28 cellular contexts compared by ENCODE assay signal in genomic region chr20:61544910-61545889, GRCh38.
"Had no signal": no experiment of that assay in that cellular context is flagged by ENCODE, and none has a peak within 500 bp of the region (broad histone marks: within the 10 kb centered on the region; RNA-seq: fewer than 3 reads in every experiment).

No MANE protein-coding gene starts in this region.

- H3K4me3 ChIP-seq: lower lobe of right lung, pancreas, right atrium auricular region, smooth muscle cell, thoracic aorta, tibial nerve, upper lobe of right lung, uterus had no signal

- H3K4me1 Mint-ChIP-seq: immature natural killer cell; memory B cell; naive thymus-derived CD4-positive, alpha-beta T cell; nephron; stimulated activated memory B cell treated with anti-CD40 and anti-IgM and Interleukin-4, amounts not matched to agents 10 μg/mL and 1 μg/mL and 100 μg/mL, for 72 hours had no signal

- H3K27ac ChIP-seq: dorsolateral prefrontal cortex, lower lobe of right lung, neutrophil, pancreas, right atrium auricular region, thoracic aorta, tibial nerve, upper lobe of right lung, uterus had no signal

- ATAC-seq: left ventricle myocardium superior; pancreas; sciatic nerve; stimulated activated memory B cell treated with anti-CD40 and anti-IgM and Interleukin-4, amounts not matched to agents 10 μg/mL and 1 μg/mL and 100 μg/mL, for 72 hours; stimulated activated naive CD8-positive, alpha-beta T cell treated with anti-CD3 and anti-CD28 coated beads, Interleukin-15, Interleukin-2, amounts not matched to agents 100 U/mL and 50 U/mL, for 24 hours; upper lobe of right lung had no signal

- DNase-seq: cerebellar nuclear complex; dorsolateral prefrontal cortex; effector CD4-positive, alpha-beta T cell; immature natural killer cell; islet precursor cell; left ventricle myocardium superior; lower lobe of right lung; midbrain; naive thymus-derived CD4-positive, alpha-beta T cell; pancreas; stimulated activated CD4-positive, alpha-beta T cell treated with anti-CD3 and anti-CD28 coated beads, Interleukin-12 subunit alpha, Interleukin-12 subunit beta, amount 100 ng/mL, for 4 hours; stimulated activated CD4-positive, alpha-beta T cell treated with anti-CD3 and anti-CD28 coated beads, Interleukin-1b, Interleukin-23, amount 100 ng/mL, for 48 hours; stimulated activated CD4-positive, alpha-beta T cell treated with anti-CD3 and anti-CD28 coated beads, Interleukin-4, amount 100 ng/mL, for 4 hours; stimulated activated naive CD8-positive, alpha-beta T cell treated with anti-CD3 and anti-CD28 coated beads, Interleukin-15, Interleukin-2, amounts not matched to agents 100 U/mL and 50 U/mL, for 24 hours; upper lobe of right lung; uterus had no signal

- H3K36me3 Mint-ChIP-seq: immature natural killer cell; memory B cell; naive thymus-derived CD4-positive, alpha-beta T cell; stimulated activated memory B cell treated with anti-CD40 and anti-IgM and Interleukin-4, amounts not matched to agents 10 μg/mL and 1 μg/mL and 100 μg/mL, for 72 hours had no signal

- H3K36me3 ChIP-seq: lower lobe of right lung, neutrophil, pancreas, right atrium auricular region, thoracic aorta, tibial nerve, upper lobe of right lung, uterus had no signal

- H3K4me1 ChIP-seq: lower lobe of right lung, pancreas, right atrium auricular region, tibial nerve, upper lobe of right lung, uterus had no signal

- H3K4me3 Mint-ChIP-seq: immature natural killer cell; memory B cell; naive thymus-derived CD4-positive, alpha-beta T cell; nephron; stimulated activated memory B cell treated with anti-CD40 and anti-IgM and Interleukin-4, amounts not matched to agents 10 μg/mL and 1 μg/mL and 100 μg/mL, for 72 hours had no signal

- FAIRE-seq: colon, frontal cortex, pancreas had no signal

- H3K27ac Mint-ChIP-seq: immature natural killer cell; memory B cell; naive thymus-derived CD4-positive, alpha-beta T cell; nephron; progenitor cell of endocrine pancreas; stimulated activated memory B cell treated with anti-CD40 and anti-IgM and Interleukin-4, amounts not matched to agents 10 μg/mL and 1 μg/mL and 100 μg/mL, for 72 hours had no signal

- H3K9me3 ChIP-seq: lower lobe of right lung, neutrophil, pancreas, right atrium auricular region, thoracic aorta, tibial nerve, upper lobe of right lung, uterus had no signal
